1 cellular context compared by ENCODE assay signal in the genomic region with DNA sequence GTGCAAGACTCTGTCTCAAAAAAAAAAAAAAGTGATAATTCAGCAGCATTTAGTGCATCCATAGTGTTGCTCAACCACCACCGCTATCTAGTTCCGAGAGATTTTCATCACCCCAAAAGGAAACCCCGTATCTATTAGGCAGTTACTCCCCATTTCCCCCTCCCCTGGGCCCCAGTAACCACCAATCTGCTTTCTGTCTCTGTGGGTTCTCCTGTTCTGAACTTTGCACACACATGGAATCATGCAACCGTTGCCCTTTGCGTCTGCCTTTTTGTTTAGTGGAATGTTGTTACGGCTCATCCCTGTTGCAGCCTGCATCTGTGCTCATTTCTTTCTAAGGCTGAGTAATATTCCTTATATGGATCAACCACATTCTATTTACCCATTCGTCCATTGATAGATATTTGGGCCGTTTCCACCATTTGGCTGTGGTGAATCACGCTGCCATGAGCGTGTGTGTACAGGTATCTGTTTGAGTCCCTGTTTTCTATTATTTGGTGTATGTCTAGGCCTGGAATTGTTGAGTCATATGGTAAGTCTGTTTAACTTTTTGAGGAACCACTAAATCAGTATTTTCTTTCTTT.
TF ChIP-seq lines count a peak whose summit lies in the region.

No MANE protein-coding gene starts in this region.

TF ChIP-seq in HepG2, 621 proteins besides CTCF, POLR2A, EP300 and RAD21 (continued from another document and continues in another):
- TF ChIP-seq ARHGAP35 (CRISPR knock-in tag; IDR thresholded peaks at IDR 0.05; ENCODE audit: borderline replicate concordance): no peak
- TF ChIP-seq, protein P1, sequence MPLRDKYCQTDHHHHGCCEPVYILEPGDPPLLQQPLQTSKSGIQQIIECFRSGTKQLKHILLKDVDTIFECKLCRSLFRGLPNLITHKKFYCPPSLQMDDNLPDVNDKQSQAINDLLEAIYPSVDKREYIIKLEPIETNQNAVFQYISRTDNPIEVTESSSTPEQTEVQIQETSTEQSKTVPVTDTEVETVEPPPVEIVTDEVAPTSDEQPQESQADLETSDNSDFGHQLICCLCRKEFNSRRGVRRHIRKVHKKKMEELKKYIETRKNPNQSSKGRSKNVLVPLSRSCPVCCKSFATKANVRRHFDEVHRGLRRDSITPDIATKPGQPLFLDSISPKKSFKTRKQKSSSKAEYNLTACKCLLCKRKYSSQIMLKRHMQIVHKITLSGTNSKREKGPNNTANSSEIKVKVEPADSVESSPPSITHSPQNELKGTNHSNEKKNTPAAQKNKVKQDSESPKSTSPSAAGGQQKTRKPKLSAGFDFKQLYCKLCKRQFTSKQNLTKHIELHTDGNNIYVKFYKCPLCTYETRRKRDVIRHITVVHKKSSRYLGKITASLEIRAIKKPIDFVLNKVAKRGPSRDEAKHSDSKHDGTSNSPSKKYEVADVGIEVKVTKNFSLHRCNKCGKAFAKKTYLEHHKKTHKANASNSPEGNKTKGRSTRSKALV (CRISPR knock-in tag; IDR thresholded peaks at IDR 0.05): no peak
- peak; percentile 83 for TF ChIP-seq NCOR1 (IDR thresholded peaks at IDR 0.05; ENCODE audit: borderline replicate concordance, low read length)
- no peak for TF ChIP-seq ATM (IDR thresholded peaks at IDR 0.05; ENCODE audit: borderline replicate concordance)
- TF ChIP-seq SAP130 (CRISPR knock-in tag; IDR thresholded peaks at IDR 0.05; ENCODE audit: low read depth): peak; percentile 65
- no peak for TF ChIP-seq ZNF674 (CRISPR knock-in tag; IDR thresholded peaks at IDR 0.05; ENCODE audit: low read depth)
- TF ChIP-seq, protein P2, sequence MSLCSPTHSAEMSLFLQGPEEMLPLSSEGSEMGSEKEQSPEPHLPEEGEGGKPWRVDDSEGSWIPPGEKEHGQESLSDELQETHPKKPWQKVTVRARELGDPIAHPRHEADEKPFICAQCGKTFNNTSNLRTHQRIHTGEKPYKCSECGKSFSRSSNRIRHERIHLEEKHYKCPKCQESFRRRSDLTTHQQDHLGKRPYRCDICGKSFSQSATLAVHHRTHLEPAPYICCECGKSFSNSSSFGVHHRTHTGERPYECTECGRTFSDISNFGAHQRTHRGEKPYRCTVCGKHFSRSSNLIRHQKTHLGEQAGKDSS (CRISPR knock-in tag; IDR thresholded peaks at IDR 0.05; ENCODE audit: borderline replicate concordance, low read depth): peak; percentile 88; the same call in 1 of the 2 replicates
- TF ChIP-seq ZNF256 (CRISPR knock-in tag; conservative IDR thresholded peaks at IDR 0.05): no peak
- TF ChIP-seq, protein P3, sequence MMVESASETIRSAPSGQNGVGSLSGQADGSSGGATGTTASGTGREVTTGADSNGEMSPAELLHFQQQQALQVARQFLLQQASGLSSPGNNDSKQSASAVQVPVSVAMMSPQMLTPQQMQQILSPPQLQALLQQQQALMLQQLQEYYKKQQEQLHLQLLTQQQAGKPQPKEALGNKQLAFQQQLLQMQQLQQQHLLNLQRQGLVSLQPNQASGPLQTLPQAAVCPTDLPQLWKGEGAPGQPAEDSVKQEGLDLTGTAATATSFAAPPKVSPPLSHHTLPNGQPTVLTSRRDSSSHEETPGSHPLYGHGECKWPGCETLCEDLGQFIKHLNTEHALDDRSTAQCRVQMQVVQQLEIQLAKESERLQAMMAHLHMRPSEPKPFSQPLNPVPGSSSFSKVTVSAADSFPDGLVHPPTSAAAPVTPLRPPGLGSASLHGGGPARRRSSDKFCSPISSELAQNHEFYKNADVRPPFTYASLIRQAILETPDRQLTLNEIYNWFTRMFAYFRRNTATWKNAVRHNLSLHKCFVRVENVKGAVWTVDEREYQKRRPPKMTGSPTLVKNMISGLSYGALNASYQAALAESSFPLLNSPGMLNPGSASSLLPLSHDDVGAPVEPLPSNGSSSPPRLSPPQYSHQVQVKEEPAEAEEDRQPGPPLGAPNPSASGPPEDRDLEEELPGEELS (CRISPR knock-in tag; IDR thresholded peaks at IDR 0.05): peak; percentile 70
- no peak for TF ChIP-seq ZNF672 (CRISPR knock-in tag; IDR thresholded peaks at IDR 0.05)
- TF ChIP-seq, protein P4, sequence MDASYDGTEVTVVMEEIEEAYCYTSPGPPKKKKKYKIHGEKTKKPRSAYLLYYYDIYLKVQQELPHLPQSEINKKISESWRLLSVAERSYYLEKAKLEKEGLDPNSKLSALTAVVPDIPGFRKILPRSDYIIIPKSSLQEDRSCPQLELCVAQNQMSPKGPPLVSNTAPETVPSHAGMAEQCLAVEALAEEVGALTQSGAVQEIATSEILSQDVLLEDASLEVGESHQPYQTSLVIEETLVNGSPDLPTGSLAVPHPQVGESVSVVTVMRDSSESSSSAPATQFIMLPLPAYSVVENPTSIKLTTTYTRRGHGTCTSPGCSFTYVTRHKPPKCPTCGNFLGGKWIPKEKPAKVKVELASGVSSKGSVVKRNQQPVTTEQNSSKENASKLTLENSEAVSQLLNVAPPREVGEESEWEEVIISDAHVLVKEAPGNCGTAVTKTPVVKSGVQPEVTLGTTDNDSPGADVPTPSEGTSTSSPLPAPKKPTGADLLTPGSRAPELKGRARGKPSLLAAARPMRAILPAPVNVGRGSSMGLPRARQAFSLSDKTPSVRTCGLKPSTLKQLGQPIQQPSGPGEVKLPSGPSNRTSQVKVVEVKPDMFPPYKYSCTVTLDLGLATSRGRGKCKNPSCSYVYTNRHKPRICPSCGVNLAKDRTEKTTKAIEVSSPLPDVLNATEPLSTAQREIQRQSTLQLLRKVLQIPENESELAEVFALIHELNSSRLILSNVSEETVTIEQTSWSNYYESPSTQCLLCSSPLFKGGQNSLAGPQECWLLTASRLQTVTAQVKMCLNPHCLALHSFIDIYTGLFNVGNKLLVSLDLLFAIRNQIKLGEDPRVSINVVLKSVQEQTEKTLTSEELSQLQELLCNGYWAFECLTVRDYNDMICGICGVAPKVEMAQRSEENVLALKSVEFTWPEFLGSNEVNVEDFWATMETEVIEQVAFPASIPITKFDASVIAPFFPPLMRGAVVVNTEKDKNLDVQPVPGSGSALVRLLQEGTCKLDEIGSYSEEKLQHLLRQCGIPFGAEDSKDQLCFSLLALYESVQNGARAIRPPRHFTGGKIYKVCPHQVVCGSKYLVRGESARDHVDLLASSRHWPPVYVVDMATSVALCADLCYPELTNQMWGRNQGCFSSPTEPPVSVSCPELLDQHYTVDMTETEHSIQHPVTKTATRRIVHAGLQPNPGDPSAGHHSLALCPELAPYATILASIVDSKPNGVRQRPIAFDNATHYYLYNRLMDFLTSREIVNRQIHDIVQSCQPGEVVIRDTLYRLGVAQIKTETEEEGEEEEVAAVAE (CRISPR knock-in tag; IDR thresholded peaks at IDR 0.05; ENCODE audit: borderline replicate concordance): no peak
- no peak for TF ChIP-seq ZNF891 (CRISPR knock-in tag; IDR thresholded peaks at IDR 0.05)
- TF ChIP-seq CBFB (CRISPR knock-in tag; IDR thresholded peaks at IDR 0.05): no peak
- TF ChIP-seq, protein P5, sequence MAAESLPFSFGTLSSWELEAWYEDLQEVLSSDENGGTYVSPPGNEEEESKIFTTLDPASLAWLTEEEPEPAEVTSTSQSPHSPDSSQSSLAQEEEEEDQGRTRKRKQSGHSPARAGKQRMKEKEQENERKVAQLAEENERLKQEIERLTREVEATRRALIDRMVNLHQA (CRISPR knock-in tag; IDR thresholded peaks at IDR 0.05): no peak
- TF ChIP-seq, protein P6, sequence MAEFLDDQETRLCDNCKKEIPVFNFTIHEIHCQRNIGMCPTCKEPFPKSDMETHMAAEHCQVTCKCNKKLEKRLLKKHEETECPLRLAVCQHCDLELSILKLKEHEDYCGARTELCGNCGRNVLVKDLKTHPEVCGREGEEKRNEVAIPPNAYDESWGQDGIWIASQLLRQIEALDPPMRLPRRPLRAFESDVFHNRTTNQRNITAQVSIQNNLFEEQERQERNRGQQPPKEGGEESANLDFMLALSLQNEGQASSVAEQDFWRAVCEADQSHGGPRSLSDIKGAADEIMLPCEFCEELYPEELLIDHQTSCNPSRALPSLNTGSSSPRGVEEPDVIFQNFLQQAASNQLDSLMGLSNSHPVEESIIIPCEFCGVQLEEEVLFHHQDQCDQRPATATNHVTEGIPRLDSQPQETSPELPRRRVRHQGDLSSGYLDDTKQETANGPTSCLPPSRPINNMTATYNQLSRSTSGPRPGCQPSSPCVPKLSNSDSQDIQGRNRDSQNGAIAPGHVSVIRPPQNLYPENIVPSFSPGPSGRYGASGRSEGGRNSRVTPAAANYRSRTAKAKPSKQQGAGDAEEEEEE (CRISPR knock-in tag; IDR thresholded peaks at IDR 0.05; ENCODE audit: borderline replicate concordance): no peak
- TF ChIP-seq SNAPC2 (CRISPR knock-in tag; IDR thresholded peaks at IDR 0.05): 0 out of 2 replicates have a peak, but pooled peaks have one; percentile 80
- peak; percentile 5; the same call in 1 of the 2 replicates for TF ChIP-seq TCF7 (IDR thresholded peaks at IDR 0.05; ENCODE audit: low read depth)
- TF ChIP-seq ZNF430 (CRISPR knock-in tag; IDR thresholded peaks at IDR 0.05): peak; percentile 53; the same call in 1 of the 2 replicates
- 0 out of 2 replicates have a peak, but pooled peaks have one; percentile 24 for TF ChIP-seq MAZ (IDR thresholded peaks at IDR 0.05; ENCODE audit: borderline replicate concordance, low read depth, low read length)
- TF ChIP-seq MAZ (CRISPR knock-in tag; IDR thresholded peaks at IDR 0.05; ENCODE audit: low read depth): 0 out of 2 replicates have a peak, but pooled peaks have one; percentile 19
- TF ChIP-seq, protein P7, sequence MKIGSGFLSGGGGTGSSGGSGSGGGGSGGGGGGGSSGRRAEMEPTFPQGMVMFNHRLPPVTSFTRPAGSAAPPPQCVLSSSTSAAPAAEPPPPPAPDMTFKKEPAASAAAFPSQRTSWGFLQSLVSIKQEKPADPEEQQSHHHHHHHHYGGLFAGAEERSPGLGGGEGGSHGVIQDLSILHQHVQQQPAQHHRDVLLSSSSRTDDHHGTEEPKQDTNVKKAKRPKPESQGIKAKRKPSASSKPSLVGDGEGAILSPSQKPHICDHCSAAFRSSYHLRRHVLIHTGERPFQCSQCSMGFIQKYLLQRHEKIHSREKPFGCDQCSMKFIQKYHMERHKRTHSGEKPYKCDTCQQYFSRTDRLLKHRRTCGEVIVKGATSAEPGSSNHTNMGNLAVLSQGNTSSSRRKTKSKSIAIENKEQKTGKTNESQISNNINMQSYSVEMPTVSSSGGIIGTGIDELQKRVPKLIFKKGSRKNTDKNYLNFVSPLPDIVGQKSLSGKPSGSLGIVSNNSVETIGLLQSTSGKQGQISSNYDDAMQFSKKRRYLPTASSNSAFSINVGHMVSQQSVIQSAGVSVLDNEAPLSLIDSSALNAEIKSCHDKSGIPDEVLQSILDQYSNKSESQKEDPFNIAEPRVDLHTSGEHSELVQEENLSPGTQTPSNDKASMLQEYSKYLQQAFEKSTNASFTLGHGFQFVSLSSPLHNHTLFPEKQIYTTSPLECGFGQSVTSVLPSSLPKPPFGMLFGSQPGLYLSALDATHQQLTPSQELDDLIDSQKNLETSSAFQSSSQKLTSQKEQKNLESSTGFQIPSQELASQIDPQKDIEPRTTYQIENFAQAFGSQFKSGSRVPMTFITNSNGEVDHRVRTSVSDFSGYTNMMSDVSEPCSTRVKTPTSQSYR (CRISPR knock-in tag; IDR thresholded peaks at IDR 0.05; ENCODE audit: borderline replicate concordance): no peak
- TF ChIP-seq, protein P8, sequence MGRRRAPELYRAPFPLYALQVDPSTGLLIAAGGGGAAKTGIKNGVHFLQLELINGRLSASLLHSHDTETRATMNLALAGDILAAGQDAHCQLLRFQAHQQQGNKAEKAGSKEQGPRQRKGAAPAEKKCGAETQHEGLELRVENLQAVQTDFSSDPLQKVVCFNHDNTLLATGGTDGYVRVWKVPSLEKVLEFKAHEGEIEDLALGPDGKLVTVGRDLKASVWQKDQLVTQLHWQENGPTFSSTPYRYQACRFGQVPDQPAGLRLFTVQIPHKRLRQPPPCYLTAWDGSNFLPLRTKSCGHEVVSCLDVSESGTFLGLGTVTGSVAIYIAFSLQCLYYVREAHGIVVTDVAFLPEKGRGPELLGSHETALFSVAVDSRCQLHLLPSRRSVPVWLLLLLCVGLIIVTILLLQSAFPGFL (CRISPR knock-in tag; IDR thresholded peaks at IDR 0.05): no peak
- TF ChIP-seq, protein P9, sequence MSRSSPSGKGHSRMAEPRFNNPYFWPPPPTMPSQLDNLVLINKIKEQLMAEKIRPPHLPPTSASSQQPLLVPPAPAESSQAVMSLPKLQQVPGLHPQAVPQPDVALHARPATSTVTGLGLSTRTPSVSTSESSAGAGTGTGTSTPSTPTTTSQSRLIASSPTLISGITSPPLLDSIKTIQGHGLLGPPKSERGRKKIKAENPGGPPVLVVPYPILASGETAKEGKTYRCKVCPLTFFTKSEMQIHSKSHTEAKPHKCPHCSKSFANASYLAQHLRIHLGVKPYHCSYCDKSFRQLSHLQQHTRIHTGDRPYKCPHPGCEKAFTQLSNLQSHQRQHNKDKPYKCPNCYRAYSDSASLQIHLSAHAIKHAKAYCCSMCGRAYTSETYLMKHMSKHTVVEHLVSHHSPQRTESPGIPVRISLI (CRISPR knock-in tag; IDR thresholded peaks at IDR 0.05; ENCODE audit: borderline replicate concordance): 0 out of 2 replicates have a peak, but pooled peaks have one; percentile 10
- TF ChIP-seq YEATS2 (CRISPR knock-in tag; IDR thresholded peaks at IDR 0.05; ENCODE audit: borderline replicate concordance): no peak
- no peak for TF ChIP-seq STAG1 (CRISPR knock-in tag; IDR thresholded peaks at IDR 0.05)
- TF ChIP-seq, protein P10, sequence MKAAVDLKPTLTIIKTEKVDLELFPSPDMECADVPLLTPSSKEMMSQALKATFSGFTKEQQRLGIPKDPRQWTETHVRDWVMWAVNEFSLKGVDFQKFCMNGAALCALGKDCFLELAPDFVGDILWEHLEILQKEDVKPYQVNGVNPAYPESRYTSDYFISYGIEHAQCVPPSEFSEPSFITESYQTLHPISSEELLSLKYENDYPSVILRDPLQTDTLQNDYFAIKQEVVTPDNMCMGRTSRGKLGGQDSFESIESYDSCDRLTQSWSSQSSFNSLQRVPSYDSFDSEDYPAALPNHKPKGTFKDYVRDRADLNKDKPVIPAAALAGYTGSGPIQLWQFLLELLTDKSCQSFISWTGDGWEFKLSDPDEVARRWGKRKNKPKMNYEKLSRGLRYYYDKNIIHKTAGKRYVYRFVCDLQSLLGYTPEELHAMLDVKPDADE (CRISPR knock-in tag; IDR thresholded peaks at IDR 0.05): no peak
- no peak; the same call in 1 of the 2 replicates for TF ChIP-seq ZBTB38 (CRISPR knock-in tag; IDR thresholded peaks at IDR 0.05)
- TF ChIP-seq ELF4 (CRISPR knock-in tag; IDR thresholded peaks at IDR 0.05; ENCODE audit: borderline replicate concordance): no peak
- peak; percentile 75 for TF ChIP-seq HDAC1 (CRISPR knock-in tag; IDR thresholded peaks at IDR 0.05)
- TF ChIP-seq MBNL3 (CRISPR knock-in tag; conservative IDR thresholded peaks at IDR 0.05): no peak
- TF ChIP-seq FOXA1 (IDR thresholded peaks at IDR 0.05): no peak
- TF ChIP-seq FOXA1 (CRISPR knock-in tag; IDR thresholded peaks at IDR 0.05): no peak
- TF ChIP-seq SIN3A (IDR thresholded peaks at IDR 0.05; ENCODE audit: borderline replicate concordance, low read depth, low read length): no peak; the same call in 1 of the 2 replicates
- no peak for TF ChIP-seq GABPB1 (CRISPR knock-in tag; IDR thresholded peaks at IDR 0.05)
- no peak for TF ChIP-seq NFIB (CRISPR knock-in tag; IDR thresholded peaks at IDR 0.05; ENCODE audit: borderline replicate concordance)
- peak; percentile 77; the same call in 1 of the 2 replicates for TF ChIP-seq RFXAP (CRISPR knock-in tag; IDR thresholded peaks at IDR 0.05; ENCODE audit: borderline replicate concordance)
- TF ChIP-seq MXD4 (CRISPR knock-in tag; IDR thresholded peaks at IDR 0.05): no peak; the same call in 1 of the 2 replicates
- no peak for TF ChIP-seq ATF7-NPFF (CRISPR knock-in tag; IDR thresholded peaks at IDR 0.05; ENCODE audit: low read depth)
- TF ChIP-seq RARA (CRISPR knock-in tag; IDR thresholded peaks at IDR 0.05): peak; percentile 58
- TF ChIP-seq ZNF670 (CRISPR knock-in tag; IDR thresholded peaks at IDR 0.05; ENCODE audit: borderline replicate concordance): no peak
- TF ChIP-seq TBX3 (IDR thresholded peaks at IDR 0.05; ENCODE audit: borderline replicate concordance): 0 out of 2 replicates have a peak, but pooled peaks have one; percentile 10
